15 cellular contexts compared by ENCODE assay signal in the genomic region with DNA sequence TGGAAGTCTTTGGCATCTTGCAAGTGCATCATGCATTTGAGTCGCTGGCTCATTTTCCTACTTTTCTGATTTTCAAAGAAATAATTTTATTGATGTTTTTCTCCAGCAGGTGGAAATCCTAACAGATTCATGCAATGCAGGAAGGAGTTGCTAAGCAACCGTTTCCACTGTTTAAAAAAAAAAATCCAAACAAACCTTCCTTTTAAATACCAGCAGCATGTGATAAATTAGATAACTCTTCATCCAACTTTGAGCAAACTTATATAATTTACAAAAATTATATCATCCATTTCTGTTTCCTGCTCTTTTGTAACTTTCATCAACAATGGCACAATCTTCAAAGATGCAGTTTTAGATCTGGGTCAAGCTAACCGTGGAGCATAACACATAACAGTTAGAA.
A peak's percentile ranks its signal among the peaks of the same experiment; 100 is the strongest.
DNase-seq lines count a peak whose midpoint lies in the region; ATAC-seq and TF ChIP-seq lines count a peak whose summit lies in the region.
"Had no signal": no experiment of that assay in that cellular context is flagged by ENCODE, and none has a peak within 500 bp of the region (broad histone marks: within the 10 kb centered on the region; RNA-seq: fewer than 3 reads in every experiment).

No MANE protein-coding gene starts in this region.

- H3K9me3 Mint-ChIP-seq in natural killer cell = no peaks in the 10 kb centered on the region
- no peaks in the 10 kb centered on the region for H3K9me3 Mint-ChIP-seq in activated T-helper 1 cell treated with anti-CD3 and anti-CD28 coated beads, Interleukin-12 subunit alpha, Interleukin-12 subunit beta, Interleukin-2, Interleukin-4 antibody, amounts not matched to agents 30 ng/mL and 10 ng/mL and 1 ng/mL, durations not matched to agents 14 hours and 24 hours and 36 hours
- no peaks in the 10 kb centered on the region for H3K9me3 Mint-ChIP-seq in osteocyte (ENCODE audit: unreplicated experiment)
- H3K9me3 Mint-ChIP-seq: H9 had no signal

- intact Hi-C loops in natural killer cell (cut with micrococcal nuclease) = no loop called here
- intact Hi-C loops in activated T-helper 1 cell treated with anti-CD3 and anti-CD28 coated beads, Interleukin-12 subunit alpha, Interleukin-12 subunit beta, Interleukin-2, Interleukin-4 antibody, amounts not matched to agents 30 ng/mL and 10 ng/mL and 1 ng/mL, durations not matched to agents 14 hours and 24 hours and 36 hours (cut with micrococcal nuclease) = no loop called here

- no peak for ATAC-seq in natural killer cell

- H3K9ac ChIP-seq in BLaER1 = no peak overlapping the region

- H4K20me1 ChIP-seq in BLaER1 = no peaks in the 10 kb centered on the region

- H3K27me3 Mint-ChIP-seq in natural killer cell (ENCODE audit: low read depth in 2 of 2) (no peaks in the 10 kb centered on the region), osteocyte (ENCODE audit: unreplicated experiment) (no peaks in the 10 kb centered on the region)
- H3K27me3 Mint-ChIP-seq in activated T-helper 1 cell treated with anti-CD3 and anti-CD28 coated beads, Interleukin-12 subunit alpha, Interleukin-12 subunit beta, Interleukin-2, Interleukin-4 antibody, amounts not matched to agents 30 ng/mL and 10 ng/mL and 1 ng/mL, durations not matched to agents 14 hours and 24 hours and 36 hours (ENCODE audit: insufficient read depth) = no peaks in the 10 kb centered on the region

- no peaks in the 10 kb centered on the region for H3K27me3 ChIP-seq in BLaER1

- H3K9me3 ChIP-seq in BLaER1 = no peaks in the 10 kb centered on the region

- H3K4me2 ChIP-seq in BLaER1 = 0 out of 2 replicates have a peak overlapping the region, but pooled peaks have one; percentile 7
- H3K4me2 ChIP-seq: PC-9 had no signal

- TF ChIP-seq CTCF in natural killer cell (IDR thresholded peaks at IDR 0.05) = no peak
- no peak for TF ChIP-seq CTCF in osteocyte (IDR thresholded peaks at IDR 0.05)

- H3K27ac Mint-ChIP-seq in natural killer cell (no peak overlapping the region), osteocyte (ENCODE audit: unreplicated experiment) (no peak overlapping the region)
- H3K27ac Mint-ChIP-seq in activated T-helper 1 cell treated with anti-CD3 and anti-CD28 coated beads, Interleukin-12 subunit alpha, Interleukin-12 subunit beta, Interleukin-2, Interleukin-4 antibody, amounts not matched to agents 30 ng/mL and 10 ng/mL and 1 ng/mL, durations not matched to agents 14 hours and 24 hours and 36 hours = no peak overlapping the region
- H3K27ac Mint-ChIP-seq: H9, IgD-negative memory B cell had no signal

- H3K4me3 Mint-ChIP-seq in natural killer cell (no peak overlapping the region), osteocyte (ENCODE audit: unreplicated experiment) (no peak overlapping the region)
- no peak overlapping the region for H3K4me3 Mint-ChIP-seq in activated T-helper 1 cell treated with anti-CD3 and anti-CD28 coated beads, Interleukin-12 subunit alpha, Interleukin-12 subunit beta, Interleukin-2, Interleukin-4 antibody, amounts not matched to agents 30 ng/mL and 10 ng/mL and 1 ng/mL, durations not matched to agents 14 hours and 24 hours and 36 hours
- H3K4me3 Mint-ChIP-seq: H9, IgD-negative memory B cell had no signal

- H3K27ac ChIP-seq in BLaER1 (no peak overlapping the region), cingulate gyrus (ENCODE audit: low read depth, low read length) (peak overlapping the region; percentile 54)
- H3K27ac ChIP-seq: C4-2B, PC-9 had no signal

- DNase-seq in HCEC 1CT = peak; percentile 34
- peak; percentile 37 to 89 for DNase-seq in lung microvascular endothelial cell (ENCODE audit: low read depth in 2 of 2)
- DNase-seq in natural killer cell = no peak
- DNase-seq in activated T-helper 1 cell treated with anti-CD3 and anti-CD28 coated beads, Interleukin-12 subunit alpha, Interleukin-12 subunit beta, Interleukin-2, Interleukin-4 antibody, amounts not matched to agents 30 ng/mL and 10 ng/mL and 1 ng/mL, durations not matched to agents 14 hours and 24 hours and 36 hours (ENCODE audit: low spot score) = no peak
- no peak for DNase-seq in osteocyte (ENCODE audit: extremely low spot score, unreplicated experiment)
- DNase-seq: H9, MV-4-11, NCI-H187 treated with DMSO at 0.1 percent for 48 hours, NCI-H2171, NCI-H82, PC-9 had no signal

- no peak overlapping the region for H3K4me3 ChIP-seq in BLaER1
- H3K4me3 ChIP-seq: PC-9 had no signal

- no peaks in the 10 kb centered on the region for H3K36me3 Mint-ChIP-seq in natural killer cell
- H3K36me3 Mint-ChIP-seq in activated T-helper 1 cell treated with anti-CD3 and anti-CD28 coated beads, Interleukin-12 subunit alpha, Interleukin-12 subunit beta, Interleukin-2, Interleukin-4 antibody, amounts not matched to agents 30 ng/mL and 10 ng/mL and 1 ng/mL, durations not matched to agents 14 hours and 24 hours and 36 hours (ENCODE audit: low read depth) = no peaks in the 10 kb centered on the region
- no peaks in the 10 kb centered on the region for H3K36me3 Mint-ChIP-seq in osteocyte (ENCODE audit: unreplicated experiment)
- H3K36me3 Mint-ChIP-seq: IgD-negative memory B cell had no signal

- no peaks in the 10 kb centered on the region for H3K36me3 ChIP-seq in BLaER1

- H3K4me1 Mint-ChIP-seq in natural killer cell (no peaks in the 10 kb centered on the region), osteocyte (ENCODE audit: unreplicated experiment) (peaks cover 5% of the 10 kb centered on the region)
- H3K4me1 Mint-ChIP-seq in activated T-helper 1 cell treated with anti-CD3 and anti-CD28 coated beads, Interleukin-12 subunit alpha, Interleukin-12 subunit beta, Interleukin-2, Interleukin-4 antibody, amounts not matched to agents 30 ng/mL and 10 ng/mL and 1 ng/mL, durations not matched to agents 14 hours and 24 hours and 36 hours (ENCODE audit: low read depth) = no peaks in the 10 kb centered on the region
- H3K4me1 Mint-ChIP-seq: H9 had no signal

- H3K4me1 ChIP-seq in BLaER1 = peaks cover 10% of the 10 kb centered on the region

Comparison
In these comparisons a context has a peak if more than half of its experiments do, and no peak if none do; other contexts are left out.
1. DNase-seq: peak in HCEC 1CT (single experiment) and lung microvascular endothelial cell (2 of 2); none in natural killer cell (single experiment), activated T-helper 1 cell treated with anti-CD3 and anti-CD28 coated beads, Interleukin-12 subunit alpha, Interleukin-12 subunit beta, Interleukin-2, Interleukin-4 antibody, amounts not matched to agents 30 ng/mL and 10 ng/mL and 1 ng/mL, durations not matched to agents 14 hours and 24 hours and 36 hours (single experiment) and osteocyte (single experiment).